1 cellular context compared by ENCODE assay signal in the genomic region with DNA sequence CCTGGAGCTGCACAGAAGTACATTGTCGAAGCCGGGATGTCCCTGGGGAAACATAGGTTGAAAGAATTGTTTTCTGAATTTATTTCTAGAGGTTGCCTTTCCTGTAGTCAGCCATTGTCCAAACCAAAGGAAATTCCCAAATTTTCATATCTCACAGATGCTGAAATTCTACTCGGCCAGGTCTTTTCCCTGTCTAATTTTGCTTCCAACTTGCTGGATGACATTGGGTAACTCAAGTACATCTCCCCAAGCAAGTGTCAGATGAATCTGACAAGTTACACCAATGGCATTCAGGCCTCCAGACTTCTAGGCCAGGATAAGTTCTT.
A peak's percentile ranks its signal among the peaks of the same experiment; 100 is the strongest.
TF ChIP-seq lines count a peak whose summit lies in the region.

No MANE protein-coding gene starts in this region.

TF ChIP-seq in HepG2, 621 proteins besides CTCF, POLR2A, EP300 and RAD21:
- TF ChIP-seq, protein P1, sequence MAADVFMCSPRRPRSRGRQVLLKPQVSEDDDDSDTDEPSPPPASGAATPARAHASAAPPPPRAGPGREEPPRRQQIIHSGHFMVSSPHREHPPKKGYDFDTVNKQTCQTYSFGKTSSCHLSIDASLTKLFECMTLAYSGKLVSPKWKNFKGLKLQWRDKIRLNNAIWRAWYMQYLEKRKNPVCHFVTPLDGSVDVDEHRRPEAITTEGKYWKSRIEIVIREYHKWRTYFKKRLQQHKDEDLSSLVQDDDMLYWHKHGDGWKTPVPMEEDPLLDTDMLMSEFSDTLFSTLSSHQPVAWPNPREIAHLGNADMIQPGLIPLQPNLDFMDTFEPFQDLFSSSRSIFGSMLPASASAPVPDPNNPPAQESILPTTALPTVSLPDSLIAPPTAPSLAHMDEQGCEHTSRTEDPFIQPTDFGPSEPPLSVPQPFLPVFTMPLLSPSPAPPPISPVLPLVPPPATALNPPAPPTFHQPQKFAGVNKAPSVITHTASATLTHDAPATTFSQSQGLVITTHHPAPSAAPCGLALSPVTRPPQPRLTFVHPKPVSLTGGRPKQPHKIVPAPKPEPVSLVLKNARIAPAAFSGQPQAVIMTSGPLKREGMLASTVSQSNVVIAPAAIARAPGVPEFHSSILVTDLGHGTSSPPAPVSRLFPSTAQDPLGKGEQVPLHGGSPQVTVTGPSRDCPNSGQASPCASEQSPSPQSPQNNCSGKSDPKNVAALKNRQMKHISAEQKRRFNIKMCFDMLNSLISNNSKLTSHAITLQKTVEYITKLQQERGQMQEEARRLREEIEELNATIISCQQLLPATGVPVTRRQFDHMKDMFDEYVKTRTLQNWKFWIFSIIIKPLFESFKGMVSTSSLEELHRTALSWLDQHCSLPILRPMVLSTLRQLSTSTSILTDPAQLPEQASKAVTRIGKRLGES (CRISPR knock-in tag; IDR thresholded peaks at IDR 0.05; ENCODE audit: borderline replicate concordance): 0 out of 2 replicates have a peak, but pooled peaks have one; percentile 46
- TF ChIP-seq, protein P2, sequence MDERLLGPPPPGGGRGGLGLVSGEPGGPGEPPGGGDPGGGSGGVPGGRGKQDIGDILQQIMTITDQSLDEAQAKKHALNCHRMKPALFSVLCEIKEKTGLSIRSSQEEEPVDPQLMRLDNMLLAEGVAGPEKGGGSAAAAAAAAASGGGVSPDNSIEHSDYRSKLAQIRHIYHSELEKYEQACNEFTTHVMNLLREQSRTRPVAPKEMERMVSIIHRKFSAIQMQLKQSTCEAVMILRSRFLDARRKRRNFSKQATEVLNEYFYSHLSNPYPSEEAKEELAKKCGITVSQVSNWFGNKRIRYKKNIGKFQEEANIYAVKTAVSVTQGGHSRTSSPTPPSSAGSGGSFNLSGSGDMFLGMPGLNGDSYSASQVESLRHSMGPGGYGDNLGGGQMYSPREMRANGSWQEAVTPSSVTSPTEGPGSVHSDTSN (CRISPR knock-in tag; IDR thresholded peaks at IDR 0.05): no peak
- 0 out of 2 replicates have a peak, but pooled peaks have one; percentile 30 for TF ChIP-seq ZFP37 (CRISPR knock-in tag; IDR thresholded peaks at IDR 0.05; ENCODE audit: borderline replicate concordance)
- TF ChIP-seq YEATS4 (CRISPR knock-in tag; IDR thresholded peaks at IDR 0.05; ENCODE audit: borderline replicate concordance): 0 out of 2 replicates have a peak, but pooled peaks have one; percentile 27
- TF ChIP-seq ZNF549 (CRISPR knock-in tag; IDR thresholded peaks at IDR 0.05): 0 out of 2 replicates have a peak, but pooled peaks have one; percentile 41
- no peak for TF ChIP-seq CEBPG (CRISPR knock-in tag; IDR thresholded peaks at IDR 0.05)
- no peak for TF ChIP-seq ZNF24 (IDR thresholded peaks at IDR 0.05)
- no peak for TF ChIP-seq SOX6 (IDR thresholded peaks at IDR 0.05)
- TF ChIP-seq SOX6 (CRISPR knock-in tag; IDR thresholded peaks at IDR 0.05): peak; percentile 34; the same call in 1 of the 2 replicates
- TF ChIP-seq, protein P3, sequence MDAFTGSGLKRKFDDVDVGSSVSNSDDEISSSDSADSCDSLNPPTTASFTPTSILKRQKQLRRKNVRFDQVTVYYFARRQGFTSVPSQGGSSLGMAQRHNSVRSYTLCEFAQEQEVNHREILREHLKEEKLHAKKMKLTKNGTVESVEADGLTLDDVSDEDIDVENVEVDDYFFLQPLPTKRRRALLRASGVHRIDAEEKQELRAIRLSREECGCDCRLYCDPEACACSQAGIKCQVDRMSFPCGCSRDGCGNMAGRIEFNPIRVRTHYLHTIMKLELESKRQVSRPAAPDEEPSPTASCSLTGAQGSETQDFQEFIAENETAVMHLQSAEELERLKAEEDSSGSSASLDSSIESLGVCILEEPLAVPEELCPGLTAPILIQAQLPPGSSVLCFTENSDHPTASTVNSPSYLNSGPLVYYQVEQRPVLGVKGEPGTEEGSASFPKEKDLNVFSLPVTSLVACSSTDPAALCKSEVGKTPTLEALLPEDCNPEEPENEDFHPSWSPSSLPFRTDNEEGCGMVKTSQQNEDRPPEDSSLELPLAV (CRISPR knock-in tag; conservative IDR thresholded peaks at IDR 0.05; ENCODE audit: low read depth): no peak
- no peak for TF ChIP-seq ZNF234 (CRISPR knock-in tag; conservative IDR thresholded peaks at IDR 0.05)
- TF ChIP-seq NCOA2 (CRISPR knock-in tag; IDR thresholded peaks at IDR 0.05): no peak
- TF ChIP-seq SAP130 (CRISPR knock-in tag; IDR thresholded peaks at IDR 0.05; ENCODE audit: low read depth): 0 out of 2 replicates have a peak, but pooled peaks have one; percentile 0
- TF ChIP-seq TOPORS (CRISPR knock-in tag; IDR thresholded peaks at IDR 0.05): no peak
- peak; percentile 10 for TF ChIP-seq ASH2L (IDR thresholded peaks at IDR 0.05; ENCODE audit: insufficient read length, low read depth, low read length)
- TF ChIP-seq, protein P4, sequence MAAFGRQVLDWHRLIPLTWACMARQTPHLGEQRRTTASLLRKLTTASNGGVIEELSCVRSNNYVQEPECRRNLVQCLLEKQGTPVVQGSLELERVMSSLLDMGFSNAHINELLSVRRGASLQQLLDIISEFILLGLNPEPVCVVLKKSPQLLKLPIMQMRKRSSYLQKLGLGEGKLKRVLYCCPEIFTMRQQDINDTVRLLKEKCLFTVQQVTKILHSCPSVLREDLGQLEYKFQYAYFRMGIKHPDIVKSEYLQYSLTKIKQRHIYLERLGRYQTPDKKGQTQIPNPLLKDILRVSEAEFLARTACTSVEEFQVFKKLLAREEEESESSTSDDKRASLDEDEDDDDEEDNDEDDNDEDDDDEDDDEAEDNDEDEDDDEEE (CRISPR knock-in tag; IDR thresholded peaks at IDR 0.05): 0 out of 2 replicates have a peak, but pooled peaks have one; percentile 71
- 0 out of 2 replicates have a peak, but pooled peaks have one; percentile 31 for TF ChIP-seq TBX2 (CRISPR knock-in tag; IDR thresholded peaks at IDR 0.05; ENCODE audit: borderline replicate concordance)
- TF ChIP-seq, protein P5, sequence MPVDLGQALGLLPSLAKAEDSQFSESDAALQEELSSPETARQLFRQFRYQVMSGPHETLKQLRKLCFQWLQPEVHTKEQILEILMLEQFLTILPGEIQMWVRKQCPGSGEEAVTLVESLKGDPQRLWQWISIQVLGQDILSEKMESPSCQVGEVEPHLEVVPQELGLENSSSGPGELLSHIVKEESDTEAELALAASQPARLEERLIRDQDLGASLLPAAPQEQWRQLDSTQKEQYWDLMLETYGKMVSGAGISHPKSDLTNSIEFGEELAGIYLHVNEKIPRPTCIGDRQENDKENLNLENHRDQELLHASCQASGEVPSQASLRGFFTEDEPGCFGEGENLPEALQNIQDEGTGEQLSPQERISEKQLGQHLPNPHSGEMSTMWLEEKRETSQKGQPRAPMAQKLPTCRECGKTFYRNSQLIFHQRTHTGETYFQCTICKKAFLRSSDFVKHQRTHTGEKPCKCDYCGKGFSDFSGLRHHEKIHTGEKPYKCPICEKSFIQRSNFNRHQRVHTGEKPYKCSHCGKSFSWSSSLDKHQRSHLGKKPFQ (CRISPR knock-in tag; IDR thresholded peaks at IDR 0.05; ENCODE audit: insufficient replicate concordance): peak; percentile 4
- TF ChIP-seq TP53 (CRISPR knock-in tag; conservative IDR thresholded peaks at IDR 0.05): 0 out of 2 replicates have a peak, but pooled peaks have one; percentile 38
- TF ChIP-seq ZSCAN12 (CRISPR knock-in tag; IDR thresholded peaks at IDR 0.05): 0 out of 2 replicates have a peak, but pooled peaks have one; percentile 51
TF ChIP-seq in HepG2: peak in this region for 12.
